Comparison of ENCODE assay signal across 18 cellular contexts in genomic region chr16:881219-882097, GRCh38.
"Had no signal": no experiment of that assay in that cellular context is flagged by ENCODE, and none has a peak within 500 bp of the region (broad histone marks: within the 10 kb centered on the region; RNA-seq: fewer than 3 reads in every experiment).

No MANE protein-coding gene starts in this region.

- ATAC-seq: activated CD8-positive, alpha-beta T cell treated with anti-CD3 and anti-CD28 coated beads for 36 hours; activated T-cell treated with anti-CD3 and anti-CD28 coated beads, Interleukin-2, amount 50 U/mL, for 72 hours; natural killer cell; stimulated activated naive CD8-positive, alpha-beta T cell treated with anti-CD3 and anti-CD28 coated beads, Interleukin-15, amount 100 ng/mL, for 72 hours; T-helper 17 cell had no signal

- H3K4me3 ChIP-seq: right atrium auricular region, upper lobe of left lung had no signal

- H3K36me3 Mint-ChIP-seq: natural killer cell had no signal

- H3K36me3 ChIP-seq: brain microvascular endothelial cell, right atrium auricular region had no signal

- H3K27me3 Mint-ChIP-seq: activated CD8-positive, alpha-beta T cell treated with anti-CD3 and anti-CD28 coated beads for 36 hours; activated naive CD8-positive, alpha-beta T cell treated with anti-CD3 and anti-CD28 coated beads for 36 hours; stimulated activated naive CD8-positive, alpha-beta T cell treated with anti-CD3 and anti-CD28 coated beads, Interleukin-15, amount 100 ng/mL, for 72 hours; T-helper 17 cell had no signal

- H3K27ac ChIP-seq: brain microvascular endothelial cell, right atrium auricular region, upper lobe of left lung had no signal

- H3K27ac Mint-ChIP-seq: activated CD8-positive, alpha-beta T cell treated with anti-CD3 and anti-CD28 coated beads for 36 hours; activated naive CD8-positive, alpha-beta T cell treated with anti-CD3 and anti-CD28 coated beads for 36 hours; activated T-cell treated with anti-CD3 and anti-CD28 coated beads, Interleukin-2, amount 50 U/mL, for 72 hours; dendritic cell treated with granulocyte-macrophage colony-stimulating factor and Interleukin-4, amounts not matched to agents 40 ng/mL and 50 ng/mL, for 4 days; natural killer cell; T-helper 17 cell had no signal

- DNase-seq: activated CD4-positive, alpha-beta T cell treated with anti-CD3 and anti-CD28 coated beads for 4 hours; activated CD8-positive, alpha-beta T cell treated with anti-CD3 and anti-CD28 coated beads for 36 hours; activated gamma-delta T cell; activated naive CD8-positive, alpha-beta T cell treated with anti-CD3 and anti-CD28 coated beads for 36 hours; activated T-cell treated with anti-CD3 and anti-CD28 coated beads, Interleukin-2, amount 50 U/mL, for 72 hours; brain microvascular endothelial cell; cerebellar nuclear complex; effector memory CD4-positive, alpha-beta T cell; foreskin melanocyte; natural killer cell; small intestine; stimulated activated CD4-positive, alpha-beta T cell treated with anti-CD3 and anti-CD28 coated beads, Interleukin-4, amount 100 ng/mL, for 4 hours; stimulated activated CD8-positive, alpha-beta memory T cell treated with anti-CD3 and anti-CD28 coated beads, Interleukin-4, amount 100 ng/mL, for 48 hours; stimulated activated naive CD8-positive, alpha-beta T cell treated with anti-CD3 and anti-CD28 coated beads, Interleukin-15, amount 100 ng/mL, for 72 hours; T-helper 17 cell had no signal

- H3K9me3 Mint-ChIP-seq: activated CD8-positive, alpha-beta T cell treated with anti-CD3 and anti-CD28 coated beads for 36 hours; activated naive CD8-positive, alpha-beta T cell treated with anti-CD3 and anti-CD28 coated beads for 36 hours; activated T-cell treated with anti-CD3 and anti-CD28 coated beads, Interleukin-2, amount 50 U/mL, for 72 hours; dendritic cell treated with granulocyte-macrophage colony-stimulating factor and Interleukin-4, amounts not matched to agents 40 ng/mL and 50 ng/mL, for 4 days; natural killer cell had no signal

- H3K4me3 Mint-ChIP-seq: activated CD8-positive, alpha-beta T cell treated with anti-CD3 and anti-CD28 coated beads for 36 hours; activated naive CD8-positive, alpha-beta T cell treated with anti-CD3 and anti-CD28 coated beads for 36 hours; activated T-cell treated with anti-CD3 and anti-CD28 coated beads, Interleukin-2, amount 50 U/mL, for 72 hours; dendritic cell treated with granulocyte-macrophage colony-stimulating factor and Interleukin-4, amounts not matched to agents 40 ng/mL and 50 ng/mL, for 4 days; natural killer cell; stimulated activated naive CD8-positive, alpha-beta T cell treated with anti-CD3 and anti-CD28 coated beads, Interleukin-15, amount 100 ng/mL, for 72 hours had no signal

- H3K4me1 ChIP-seq: right atrium auricular region, upper lobe of left lung had no signal

- H3K27me3 ChIP-seq: brain microvascular endothelial cell, right atrium auricular region, upper lobe of left lung had no signal
